9 cellular contexts compared by ENCODE assay signal in the genomic region with DNA sequence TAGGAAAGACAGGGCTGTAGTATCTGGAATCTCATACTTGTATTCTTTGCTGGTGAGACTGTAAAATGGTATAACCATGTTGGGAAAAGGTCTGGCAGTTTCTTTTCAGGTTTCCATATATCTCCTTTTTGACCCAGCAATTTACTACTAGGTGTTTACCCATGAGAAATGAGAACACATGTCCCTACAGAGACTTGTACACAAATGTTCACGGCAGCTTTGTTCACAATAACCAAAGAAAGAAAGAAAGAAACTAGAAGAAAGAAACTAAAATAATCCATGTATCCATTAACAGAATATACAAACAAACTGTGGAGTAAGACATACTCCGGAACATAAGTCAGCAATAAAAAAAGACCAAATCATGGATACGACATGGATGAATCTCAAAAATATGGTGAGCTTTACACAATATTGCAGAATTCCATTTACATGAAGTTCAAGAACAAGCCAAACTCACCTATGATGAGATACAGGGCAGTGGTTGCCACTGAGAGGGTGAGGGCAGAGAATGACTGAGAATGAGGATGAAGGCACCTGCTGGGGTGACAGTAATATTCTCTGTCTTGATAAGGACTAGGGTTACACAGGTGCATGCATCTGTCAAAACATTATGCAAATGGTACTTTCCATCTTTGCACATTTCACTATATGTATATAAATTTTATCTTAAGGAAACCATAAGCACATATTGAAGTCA. TPM values are rescaled to one million over a fixed set of nuclear protein-coding genes. Genes with fewer than 3 reads are reported as not detected.
DNase-seq lines count a peak whose midpoint lies in the region; ATAC-seq and TF ChIP-seq lines count a peak whose summit lies in the region.
"Had no signal": no experiment of that assay in that cellular context is flagged by ENCODE, and none has a peak within 500 bp of the region (broad histone marks: within the 10 kb centered on the region; RNA-seq: fewer than 3 reads in every experiment).

No MANE protein-coding gene starts in this region.

- H3K36me3 Mint-ChIP-seq in CD8-positive, alpha-beta T cell, result peaks cover 25% of the 10 kb centered on the region
- H3K36me3 Mint-ChIP-seq in activated B cell treated with CpG ODN at 0.5 μM for 24 hours (ENCODE audit: low read depth) (peaks cover 49% of the 10 kb centered on the region), naive B cell (peaks cover 5 to 7% of the 10 kb centered on the region in 2 donors), Caco-2 (ENCODE audit: insufficient read depth, unreplicated experiment) (no peaks in the 10 kb centered on the region), neural progenitor cell (no peaks in the 10 kb centered on the region)

- H3K27ac ChIP-seq in CD8-positive, alpha-beta T cell (ENCODE audit: low read depth, low read length), result peak overlapping the region; percentile 92
- H3K27ac ChIP-seq in neural progenitor cell, result no peak overlapping the region

- CTCF ChIA-PET in CD8-positive, alpha-beta T cell (lab: Charles Lee), result interaction anchor here (1.9 to 2.7 kb wide), 2 partner anchors 48 to 220 kb away, joined by 5 to 9 read pairs; no protein-coding TSS in a partner anchor
- CTCF ChIA-PET in activated B cell treated with CpG ODN at 0.5 μM for 24 hours (lab: Charles Lee) (interaction anchor here (1.3 to 2.3 kb wide), 3 partner anchors 14 to 79 kb away, joined by 3 to 10 read pairs (median 9); no protein-coding TSS in a partner anchor), Caco-2 (lab: Charles Lee) (no interaction called here)

- H3K4me3 ChIP-seq in CD8-positive, alpha-beta T cell (ENCODE audit: low read depth, low read length), result no peak overlapping the region
- H3K4me3 ChIP-seq in Caco-2 (ENCODE audit: low read depth, low read length) (no peak overlapping the region), neural progenitor cell (no peak overlapping the region)

- H2AFZ ChIP-seq in neural progenitor cell (replicated peaks), result no peak overlapping the region

- H3K9me3 ChIP-seq in CD8-positive, alpha-beta T cell (ENCODE audit: low read length), result no peaks in the 10 kb centered on the region
- H3K9me3 ChIP-seq in Caco-2 (no peaks in the 10 kb centered on the region), neural progenitor cell (ENCODE audit: low read depth) (no peaks in the 10 kb centered on the region)

- H3K27ac Mint-ChIP-seq in CD8-positive, alpha-beta T cell, result peak overlapping the region; percentile 86
- peak overlapping the region; percentile 82 for H3K27ac Mint-ChIP-seq in activated B cell treated with CpG ODN at 0.5 μM for 24 hours
- peak overlapping the region; percentile 93 to 100 (median 98) for H3K27ac Mint-ChIP-seq in naive B cell
- no peak overlapping the region for H3K27ac Mint-ChIP-seq in Caco-2 (ENCODE audit: unreplicated experiment)
- no peak overlapping the region for H3K27ac Mint-ChIP-seq in neural progenitor cell

- H3K4me2 ChIP-seq in neural progenitor cell, result no peak overlapping the region

- intact Hi-C loops in CD8-positive, alpha-beta T cell (cut with DNase I, micrococcal nuclease), result loop anchor here (2.0 to 5.0 kb wide), 5 partner anchors 42 to 1237 kb away; no protein-coding TSS in a partner anchor
- intact Hi-C loops in activated B cell treated with CpG ODN at 0.5 μM for 24 hours (cut with micrococcal nuclease), result loop anchor here (1.0 to 5.0 kb wide), 6 partner anchors 14 to 1232 kb away; a partner anchor contains a TSS
- intact Hi-C loops in sciatic nerve (cut with DNase I), result loop anchor here (10.0 kb wide), 2 partner anchors 126 to 196 kb away; no protein-coding TSS in a partner anchor
- intact Hi-C loops in Caco-2 (cut with micrococcal nuclease; ENCODE audit: unreplicated experiment), result no loop called here

- H3K9me3 Mint-ChIP-seq in CD8-positive, alpha-beta T cell, result no peaks in the 10 kb centered on the region
- H3K9me3 Mint-ChIP-seq in activated B cell treated with CpG ODN at 0.5 μM for 24 hours (no peaks in the 10 kb centered on the region), naive B cell (no peaks in the 10 kb centered on the region), Caco-2 (ENCODE audit: unreplicated experiment) (no peaks in the 10 kb centered on the region), neural progenitor cell (peaks cover 3% of the 10 kb centered on the region)

- POLR2A ChIA-PET in CD8-positive, alpha-beta T cell (lab: Charles Lee), result interaction anchor here (1.1 to 2.7 kb wide), 8 partner anchors 11 to 210 kb away, joined by 3 to 16 read pairs (median 7); no protein-coding TSS in a partner anchor
- POLR2A ChIA-PET in activated B cell treated with CpG ODN at 0.5 μM for 24 hours (lab: Charles Lee), result interaction anchor here (0.8 to 8.9 kb wide), 20 partner anchors 8 to 331 kb away, joined by 3 to 202 read pairs (median 6); no protein-coding TSS in a partner anchor
- POLR2A ChIA-PET in Caco-2 (lab: Charles Lee), result no interaction called here

- BruUV-seq in Caco-2 (replicated peaks; lab: Mats Ljungman, UMichigan), result no TSS peak

- peak overlapping the region; percentile 52 for H3K4me3 Mint-ChIP-seq in CD8-positive, alpha-beta T cell
- H3K4me3 Mint-ChIP-seq in activated B cell treated with CpG ODN at 0.5 μM for 24 hours (peak overlapping the region; percentile 97), naive B cell (peak overlapping the region in 7 of 8 donors; percentile 81 to 97 (median 96)), Caco-2 (ENCODE audit: unreplicated experiment) (no peak overlapping the region), neural progenitor cell (no peak overlapping the region)

- no peak for TF ChIP-seq CTCF in CD8-positive, alpha-beta T cell (IDR thresholded peaks at IDR 0.05)
- TF ChIP-seq CTCF in activated B cell treated with CpG ODN at 0.5 μM for 24 hours (IDR thresholded peaks at IDR 0.05) (no peak), Caco-2 (IDR thresholded peaks at IDR 0.05; ENCODE audit: insufficient read depth in 1 of 2, low read depth in 1 of 2, low read length in 1 of 2, severe bottlenecking in 1 of 2, unreplicated experiment in 1 of 2) (no peak), neural progenitor cell (IDR thresholded peaks at IDR 0.05) (no peak)

- no peaks in the 10 kb centered on the region for H3K36me3 ChIP-seq in CD8-positive, alpha-beta T cell (ENCODE audit: insufficient read depth, low read length)
- H3K36me3 ChIP-seq in Caco-2 (ENCODE audit: control insufficient read depth, insufficient read depth, low read length) (no peaks in the 10 kb centered on the region; the same call in 1 of the 2 replicates), neural progenitor cell (no peaks in the 10 kb centered on the region)

- no peaks in the 10 kb centered on the region for H3K79me2 ChIP-seq in neural progenitor cell (ENCODE audit: low read depth)

- no peaks in the 10 kb centered on the region for H3K27me3 Mint-ChIP-seq in CD8-positive, alpha-beta T cell (ENCODE audit: low read depth)
- H3K27me3 Mint-ChIP-seq in activated B cell treated with CpG ODN at 0.5 μM for 24 hours, result no peaks in the 10 kb centered on the region
- H3K27me3 Mint-ChIP-seq in naive B cell, result no peaks in the 10 kb centered on the region
- no peaks in the 10 kb centered on the region for H3K27me3 Mint-ChIP-seq in Caco-2 (ENCODE audit: insufficient read depth, unreplicated experiment)
- peaks cover 27% of the 10 kb centered on the region for H3K27me3 Mint-ChIP-seq in neural progenitor cell (ENCODE audit: insufficient read depth, low read depth)

- peaks cover 78% of the 10 kb centered on the region for H3K4me1 ChIP-seq in CD8-positive, alpha-beta T cell (ENCODE audit: insufficient read depth, low read length)
- H3K4me1 ChIP-seq in Caco-2 (no peaks in the 10 kb centered on the region; the same call in 1 of the 2 replicates), neural progenitor cell (peaks cover 11% of the 10 kb centered on the region)

- H3K27me3 ChIP-seq in CD8-positive, alpha-beta T cell (ENCODE audit: insufficient read depth, low read length), result no peaks in the 10 kb centered on the region
- H3K27me3 ChIP-seq in Caco-2 (replicated peaks; ENCODE audit: control insufficient read depth, insufficient read depth, low read length) (no peaks in the 10 kb centered on the region), neural progenitor cell (peaks cover 61% of the 10 kb centered on the region)

- no peaks in the 10 kb centered on the region for H4K20me1 ChIP-seq in neural progenitor cell (ENCODE audit: low read depth)

- DNase-seq in CD8-positive, alpha-beta T cell, result no peak
- DNase-seq in activated B cell treated with CpG ODN at 0.5 μM for 24 hours (no peak), naive B cell (peak; percentile 28), sciatic nerve (ENCODE audit: low spot score) (no peak), Caco-2 (no peak), neural progenitor cell (ENCODE audit: low spot score) (no peak)
- DNase-seq: NCI-H1417 treated with DMSO at 0.1 percent for 48 hours had no signal

- no peak overlapping the region for H3K9ac ChIP-seq in neural progenitor cell

- H3F3A ChIP-seq in neural progenitor cell (ENCODE audit: low read depth), result peaks cover 9% of the 10 kb centered on the region

- H3K4me1 Mint-ChIP-seq in CD8-positive, alpha-beta T cell (ENCODE audit: low read depth), result peaks cover 85% of the 10 kb centered on the region
- H3K4me1 Mint-ChIP-seq in activated B cell treated with CpG ODN at 0.5 μM for 24 hours (peaks cover 86% of the 10 kb centered on the region), naive B cell (peaks cover 76 to 83% (median 81%) of the 10 kb centered on the region in 3 donors), Caco-2 (ENCODE audit: low read depth, unreplicated experiment) (peaks cover 7% of the 10 kb centered on the region), neural progenitor cell (peaks cover 32% of the 10 kb centered on the region)

- no peak for ATAC-seq in CD8-positive, alpha-beta T cell
- ATAC-seq in GM21447 (IDR thresholded peaks at IDR 0.05; ENCODE audit: unreplicated experiment), result peak; percentile 12
- no peak for ATAC-seq in activated B cell treated with CpG ODN at 0.5 μM for 24 hours (ENCODE audit: low read depth)
- ATAC-seq in naive B cell (ENCODE audit: low read depth in 2 of 2), result no peak
- ATAC-seq in GM21367 (IDR thresholded peaks at IDR 0.05; ENCODE audit: unreplicated experiment), result no peak
- no peak for ATAC-seq in sciatic nerve

RNA-seq across cellular contexts. Expression of a gene that starts 2.7 kb away (rescaled TPM):
- total RNA-seq in CD8-positive, alpha-beta T cell, result 10 to 100 TPM; 72.9 to 75.2 TPM
- total RNA-seq in activated B cell treated with CpG ODN at 0.5 μM for 24 hours (323 and 365 TPM in 2 replicates), sciatic nerve (119 TPM), Caco-2 (2022) (8.3 and 10.2 TPM in 2 replicates), neural progenitor cell (ENCODE audit: low replicate concordance) (0.37 and 0.92 TPM in 2 replicates)
- polyA plus RNA-seq in naive B cell (ENCODE audit: low read depth in 6 of 6), result 100 to 1,000 TPM in 3 of 6 donors, 10 to 100 TPM in 3; 63.0 to 147 (median 106) TPM

Comparison
In these comparisons a context has a peak if more than half of its experiments do, and no peak if none do; other contexts are left out.
1. H3K27ac Mint-ChIP-seq: peak in CD8-positive, alpha-beta T cell (single experiment), activated B cell treated with CpG ODN at 0.5 μM for 24 hours (single experiment) and naive B cell (6 of 6); none in Caco-2 (single experiment) and neural progenitor cell (single experiment).
2. H3K4me3 Mint-ChIP-seq: peak in CD8-positive, alpha-beta T cell (single experiment), activated B cell treated with CpG ODN at 0.5 μM for 24 hours (single experiment) and naive B cell (7 of 8); none in Caco-2 (single experiment) and neural progenitor cell (single experiment).